ENCODE assay signal across 1 cellular context in the genomic region with DNA sequence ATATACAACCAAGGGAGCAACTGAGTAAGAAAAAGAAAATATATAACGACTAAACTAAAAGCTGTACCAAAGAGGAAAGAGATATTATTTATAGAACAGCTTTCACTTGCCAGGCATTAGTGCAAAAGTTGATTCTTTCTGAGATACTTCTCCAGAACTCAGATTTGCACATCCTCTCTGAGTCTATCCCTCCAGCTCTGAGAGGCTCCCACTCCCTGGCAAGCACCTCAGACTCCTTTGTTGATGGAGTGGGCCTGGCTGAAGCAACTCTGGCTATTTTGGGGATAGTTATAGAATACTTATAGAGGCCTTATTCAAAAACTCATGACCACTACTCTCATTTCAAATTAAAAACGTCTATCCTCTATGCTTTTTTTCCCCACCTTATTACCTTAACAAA.
TF ChIP-seq lines count a peak whose summit lies in the region.

No MANE protein-coding gene starts in this region.

TF ChIP-seq in IMR-90, 13 proteins besides CTCF, POLR2A, EP300 and RAD21 (continued from another document):
- TF ChIP-seq, protein P1, sequence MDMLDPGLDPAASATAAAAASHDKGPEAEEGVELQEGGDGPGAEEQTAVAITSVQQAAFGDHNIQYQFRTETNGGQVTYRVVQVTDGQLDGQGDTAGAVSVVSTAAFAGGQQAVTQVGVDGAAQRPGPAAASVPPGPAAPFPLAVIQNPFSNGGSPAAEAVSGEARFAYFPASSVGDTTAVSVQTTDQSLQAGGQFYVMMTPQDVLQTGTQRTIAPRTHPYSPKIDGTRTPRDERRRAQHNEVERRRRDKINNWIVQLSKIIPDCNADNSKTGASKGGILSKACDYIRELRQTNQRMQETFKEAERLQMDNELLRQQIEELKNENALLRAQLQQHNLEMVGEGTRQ (IDR thresholded peaks at IDR 0.05; ENCODE audit: low read depth, low read length) = no peak
- TF ChIP-seq MXI1 (IDR thresholded peaks at IDR 0.05; ENCODE audit: borderline replicate concordance, low read depth, low read length) = no peak
- no peak for TF ChIP-seq RFX5 (IDR thresholded peaks at IDR 0.05; ENCODE audit: low read depth, low read length)
- TF ChIP-seq RCOR1 (IDR thresholded peaks at IDR 0.05; ENCODE audit: insufficient replicate concordance, low read length) = no peak
- no peak for TF ChIP-seq CHD1 (IDR thresholded peaks at IDR 0.05; ENCODE audit: low read depth, low read length)
- no peak for TF ChIP-seq BHLHE40 (IDR thresholded peaks at IDR 0.05; ENCODE audit: low read depth, low read length)
- TF ChIP-seq CEBPB (IDR thresholded peaks at IDR 0.05; ENCODE audit: low read depth, low read length) = no peak
